In the genomic region with DNA sequence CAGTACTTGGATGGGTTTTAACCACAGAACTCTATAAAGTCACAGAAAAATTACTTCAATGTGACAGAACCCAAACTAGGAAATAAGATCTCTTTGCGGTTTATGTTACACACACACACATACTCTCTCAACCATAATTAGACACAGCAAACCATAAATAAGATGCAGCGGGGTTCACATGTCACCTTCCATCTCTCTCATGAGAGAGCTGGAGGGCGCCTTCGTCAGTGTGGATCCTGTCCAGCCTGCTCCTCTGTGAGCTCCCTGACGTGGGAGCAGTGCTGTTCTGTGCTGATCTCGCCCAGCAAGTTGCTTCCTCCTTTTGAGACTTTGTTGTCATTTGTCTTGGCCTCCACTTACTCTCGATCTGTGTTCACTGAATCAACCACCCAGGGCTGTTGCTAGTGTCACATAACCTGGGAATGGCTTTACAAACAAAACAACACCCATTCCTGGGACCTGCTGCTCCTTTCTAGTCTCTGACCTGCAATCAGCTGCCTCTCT, we compare ENCODE assay signal across 1 cellular context.
TF ChIP-seq lines count a peak whose summit lies in the region.

No MANE protein-coding gene starts in this region.

TF ChIP-seq in GM12878, 131 proteins besides CTCF, POLR2A, EP300 and RAD21 (continued from another document and continues in another):
- no peak for TF ChIP-seq NRF1 (conservative IDR thresholded peaks at IDR 0.05; ENCODE audit: low read depth, low read length)
- no peak for TF ChIP-seq HSF1 (IDR thresholded peaks at IDR 0.05; ENCODE audit: low read depth, low read length)
- TF ChIP-seq FOXK2 (IDR thresholded peaks at IDR 0.05): no peak
- TF ChIP-seq NKRF (conservative IDR thresholded peaks at IDR 0.05): no peak
- TF ChIP-seq NFIC (IDR thresholded peaks at IDR 0.05; ENCODE audit: low read depth, low read length): peak; percentile 48
- TF ChIP-seq, protein P1, sequence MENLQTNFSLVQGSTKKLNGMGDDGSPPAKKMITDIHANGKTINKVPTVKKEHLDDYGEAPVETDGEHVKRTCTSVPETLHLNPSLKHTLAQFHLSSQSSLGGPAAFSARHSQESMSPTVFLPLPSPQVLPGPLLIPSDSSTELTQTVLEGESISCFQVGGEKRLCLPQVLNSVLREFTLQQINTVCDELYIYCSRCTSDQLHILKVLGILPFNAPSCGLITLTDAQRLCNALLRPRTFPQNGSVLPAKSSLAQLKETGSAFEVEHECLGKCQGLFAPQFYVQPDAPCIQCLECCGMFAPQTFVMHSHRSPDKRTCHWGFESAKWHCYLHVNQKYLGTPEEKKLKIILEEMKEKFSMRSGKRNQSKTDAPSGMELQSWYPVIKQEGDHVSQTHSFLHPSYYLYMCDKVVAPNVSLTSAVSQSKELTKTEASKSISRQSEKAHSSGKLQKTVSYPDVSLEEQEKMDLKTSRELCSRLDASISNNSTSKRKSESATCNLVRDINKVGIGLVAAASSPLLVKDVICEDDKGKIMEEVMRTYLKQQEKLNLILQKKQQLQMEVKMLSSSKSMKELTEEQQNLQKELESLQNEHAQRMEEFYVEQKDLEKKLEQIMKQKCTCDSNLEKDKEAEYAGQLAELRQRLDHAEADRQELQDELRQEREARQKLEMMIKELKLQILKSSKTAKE (IDR thresholded peaks at IDR 0.05; ENCODE audit: low read depth, poor library complexity, severe bottlenecking): no peak
- TF ChIP-seq FOXM1 (IDR thresholded peaks at IDR 0.05; ENCODE audit: low read depth, low read length): peak; percentile 51; the same call in 1 of the 2 replicates
- no peak for TF ChIP-seq E2F8 (IDR thresholded peaks at IDR 0.05; ENCODE audit: low read depth, partially characterized antibody)
- TF ChIP-seq CHD2 (IDR thresholded peaks at IDR 0.05; ENCODE audit: borderline replicate concordance, low read depth, low read length): peak; percentile 9; the same call in 1 of the 2 replicates
- no peak for TF ChIP-seq POLR2AphosphoS5 (IDR thresholded peaks at IDR 0.05; ENCODE audit: low read length)
- TF ChIP-seq RB1 (IDR thresholded peaks at IDR 0.05; ENCODE audit: borderline replicate concordance): no peak
- TF ChIP-seq USF1 (IDR thresholded peaks at IDR 0.05; ENCODE audit: borderline replicate concordance, extremely low read length, insufficient read depth, low read depth, low read length): no peak
- no peak for TF ChIP-seq MYB (IDR thresholded peaks at IDR 0.05; ENCODE audit: borderline replicate concordance, low read depth, low read length)
- TF ChIP-seq, protein P2, sequence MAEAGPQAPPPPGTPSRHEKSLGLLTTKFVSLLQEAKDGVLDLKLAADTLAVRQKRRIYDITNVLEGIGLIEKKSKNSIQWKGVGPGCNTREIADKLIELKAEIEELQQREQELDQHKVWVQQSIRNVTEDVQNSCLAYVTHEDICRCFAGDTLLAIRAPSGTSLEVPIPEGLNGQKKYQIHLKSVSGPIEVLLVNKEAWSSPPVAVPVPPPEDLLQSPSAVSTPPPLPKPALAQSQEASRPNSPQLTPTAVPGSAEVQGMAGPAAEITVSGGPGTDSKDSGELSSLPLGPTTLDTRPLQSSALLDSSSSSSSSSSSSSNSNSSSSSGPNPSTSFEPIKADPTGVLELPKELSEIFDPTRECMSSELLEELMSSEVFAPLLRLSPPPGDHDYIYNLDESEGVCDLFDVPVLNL (IDR thresholded peaks at IDR 0.05; ENCODE audit: low read depth, low read length): no peak
- no peak for TF ChIP-seq CBX3 (IDR thresholded peaks at IDR 0.05; ENCODE audit: borderline replicate concordance, low read depth)
- no peak for TF ChIP-seq LARP7 (IDR thresholded peaks at IDR 0.05)
- peak; percentile 38; the same call in 1 of the 2 replicates for TF ChIP-seq EED (IDR thresholded peaks at IDR 0.05; ENCODE audit: low read depth)
- TF ChIP-seq MEF2B (IDR thresholded peaks at IDR 0.05; ENCODE audit: partially characterized antibody, poor library complexity, severe bottlenecking): peak; percentile 82
- TF ChIP-seq, protein P3, sequence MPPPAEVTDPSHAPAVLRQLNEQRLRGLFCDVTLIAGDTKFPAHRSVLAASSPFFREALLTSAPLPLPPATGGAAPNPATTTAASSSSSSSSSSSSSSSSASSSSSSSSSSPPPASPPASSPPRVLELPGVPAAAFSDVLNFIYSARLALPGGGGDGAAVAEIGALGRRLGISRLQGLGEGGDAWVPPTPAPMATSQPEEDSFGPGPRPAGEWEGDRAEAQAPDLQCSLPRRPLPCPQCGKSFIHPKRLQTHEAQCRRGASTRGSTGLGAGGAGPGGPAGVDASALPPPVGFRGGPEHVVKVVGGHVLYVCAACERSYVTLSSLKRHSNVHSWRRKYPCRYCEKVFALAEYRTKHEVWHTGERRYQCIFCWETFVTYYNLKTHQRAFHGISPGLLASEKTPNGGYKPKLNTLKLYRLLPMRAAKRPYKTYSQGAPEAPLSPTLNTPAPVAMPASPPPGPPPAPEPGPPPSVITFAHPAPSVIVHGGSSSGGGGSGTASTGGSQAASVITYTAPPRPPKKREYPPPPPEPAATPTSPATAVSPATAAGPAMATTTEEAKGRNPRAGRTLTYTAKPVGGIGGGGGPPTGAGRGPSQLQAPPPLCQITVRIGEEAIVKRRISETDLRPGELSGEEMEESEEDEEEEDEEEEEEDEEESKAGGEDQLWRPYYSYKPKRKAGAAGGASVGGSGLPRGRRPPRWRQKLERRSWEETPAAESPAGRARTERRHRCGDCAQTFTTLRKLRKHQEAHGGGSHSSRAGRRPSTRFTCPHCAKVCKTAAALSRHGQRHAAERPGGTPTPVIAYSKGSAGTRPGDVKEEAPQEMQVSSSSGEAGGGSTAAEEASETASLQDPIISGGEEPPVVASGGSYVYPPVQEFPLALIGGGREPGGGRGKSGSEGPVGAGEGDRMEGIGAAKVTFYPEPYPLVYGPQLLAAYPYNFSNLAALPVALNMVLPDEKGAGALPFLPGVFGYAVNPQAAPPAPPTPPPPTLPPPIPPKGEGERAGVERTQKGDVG (CRISPR knock-in tag; IDR thresholded peaks at IDR 0.05): no peak
- 0 out of 2 replicates have a peak, but pooled peaks have one; percentile 65 for TF ChIP-seq NBN (IDR thresholded peaks at IDR 0.05)
- peak; percentile 39; the same call in 1 of the 2 replicates for TF ChIP-seq DPF2 (IDR thresholded peaks at IDR 0.05)
- TF ChIP-seq NR2F1 (conservative IDR thresholded peaks at IDR 0.05): peak; percentile 56
- TF ChIP-seq SIX5 (IDR thresholded peaks at IDR 0.05; ENCODE audit: low read depth, low read length, severe bottlenecking): no peak
- no peak for TF ChIP-seq ETV6 (conservative IDR thresholded peaks at IDR 0.05 in 1 of 2, IDR thresholded peaks at IDR 0.05 in 1 of 2; ENCODE audit: borderline replicate concordance in 1 of 2, low read depth in 1 of 2)
- TF ChIP-seq, protein P4, sequence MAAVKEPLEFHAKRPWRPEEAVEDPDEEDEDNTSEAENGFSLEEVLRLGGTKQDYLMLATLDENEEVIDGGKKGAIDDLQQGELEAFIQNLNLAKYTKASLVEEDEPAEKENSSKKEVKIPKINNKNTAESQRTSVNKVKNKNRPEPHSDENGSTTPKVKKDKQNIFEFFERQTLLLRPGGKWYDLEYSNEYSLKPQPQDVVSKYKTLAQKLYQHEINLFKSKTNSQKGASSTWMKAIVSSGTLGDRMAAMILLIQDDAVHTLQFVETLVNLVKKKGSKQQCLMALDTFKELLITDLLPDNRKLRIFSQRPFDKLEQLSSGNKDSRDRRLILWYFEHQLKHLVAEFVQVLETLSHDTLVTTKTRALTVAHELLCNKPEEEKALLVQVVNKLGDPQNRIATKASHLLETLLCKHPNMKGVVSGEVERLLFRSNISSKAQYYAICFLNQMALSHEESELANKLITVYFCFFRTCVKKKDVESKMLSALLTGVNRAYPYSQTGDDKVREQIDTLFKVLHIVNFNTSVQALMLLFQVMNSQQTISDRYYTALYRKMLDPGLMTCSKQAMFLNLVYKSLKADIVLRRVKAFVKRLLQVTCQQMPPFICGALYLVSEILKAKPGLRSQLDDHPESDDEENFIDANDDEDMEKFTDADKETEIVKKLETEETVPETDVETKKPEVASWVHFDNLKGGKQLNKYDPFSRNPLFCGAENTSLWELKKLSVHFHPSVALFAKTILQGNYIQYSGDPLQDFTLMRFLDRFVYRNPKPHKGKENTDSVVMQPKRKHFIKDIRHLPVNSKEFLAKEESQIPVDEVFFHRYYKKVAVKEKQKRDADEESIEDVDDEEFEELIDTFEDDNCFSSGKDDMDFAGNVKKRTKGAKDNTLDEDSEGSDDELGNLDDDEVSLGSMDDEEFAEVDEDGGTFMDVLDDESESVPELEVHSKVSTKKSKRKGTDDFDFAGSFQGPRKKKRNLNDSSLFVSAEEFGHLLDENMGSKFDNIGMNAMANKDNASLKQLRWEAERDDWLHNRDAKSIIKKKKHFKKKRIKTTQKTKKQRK (IDR thresholded peaks at IDR 0.05; ENCODE audit: low read depth, low read length): no peak
- no peak for TF ChIP-seq ZBTB11 (CRISPR knock-in tag; IDR thresholded peaks at IDR 0.05)
- TF ChIP-seq STAT1 (conservative IDR thresholded peaks at IDR 0.05): no peak
- no peak for TF ChIP-seq NR2C1 (IDR thresholded peaks at IDR 0.05)
- no peak for TF ChIP-seq ATF3 (IDR thresholded peaks at IDR 0.05; ENCODE audit: borderline replicate concordance, extremely low read depth, low read depth, low read length)
- TF ChIP-seq RFX5 (IDR thresholded peaks at IDR 0.05; ENCODE audit: low read depth, low read length): no peak
- TF ChIP-seq ATF7 (IDR thresholded peaks at IDR 0.05; ENCODE audit: low read depth): peak; percentile 64
- peak; percentile 87 for TF ChIP-seq CBX5 (IDR thresholded peaks at IDR 0.05; ENCODE audit: low read depth)
